ENCODE assay signal across 8 cellular contexts in the genomic region with DNA sequence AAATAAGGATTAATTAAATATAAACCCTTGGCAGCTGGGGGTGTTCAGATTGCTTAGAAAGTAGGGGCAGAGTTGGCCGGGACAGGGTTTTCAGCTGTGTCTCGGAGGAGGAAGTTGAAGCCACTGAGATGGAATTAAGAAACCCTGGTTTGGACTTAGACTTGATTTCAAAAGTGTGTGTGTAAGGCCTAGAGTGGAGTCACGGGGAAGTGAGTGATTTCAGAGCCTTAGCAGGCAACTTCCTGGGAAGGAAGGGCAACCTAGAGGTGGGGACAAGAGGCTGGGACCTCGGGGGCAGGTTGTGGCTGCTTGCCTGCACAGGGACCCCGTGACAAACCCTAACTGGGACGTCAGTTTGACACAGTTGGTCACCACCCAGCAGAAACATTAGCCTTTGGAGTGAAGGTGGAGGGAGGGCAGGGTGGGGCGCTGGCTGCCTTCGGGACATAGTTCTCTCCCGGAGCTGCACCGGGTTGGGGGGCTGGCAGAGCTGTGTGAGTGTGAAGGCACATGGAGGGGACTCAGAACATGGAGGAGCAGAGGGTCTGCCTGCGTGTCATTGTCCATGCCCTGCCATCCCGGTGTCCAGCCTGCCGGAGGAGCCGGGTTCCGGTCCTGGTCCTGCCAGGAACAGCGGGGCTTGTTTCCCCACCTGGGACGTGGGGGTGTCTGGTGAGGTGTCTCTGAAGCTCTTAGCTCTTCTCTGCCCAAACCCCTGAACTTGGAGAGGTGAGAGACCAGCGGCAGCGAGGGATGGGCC. TPM values are rescaled to one million over a fixed set of nuclear protein-coding genes. Genes with fewer than 3 reads are reported as not detected.
DNase-seq lines count a peak whose midpoint lies in the region; ATAC-seq, FAIRE-seq and TF ChIP-seq lines count a peak whose summit lies in the region.

No MANE protein-coding gene starts in this region.

- peaks cover 3% of the 10 kb centered on the region for H3K36me3 Mint-ChIP-seq in CD8-positive, alpha-beta T cell

- no peaks in the 10 kb centered on the region for H3K9me3 ChIP-seq in CD8-positive, alpha-beta T cell (ENCODE audit: low read length)
- no peaks in the 10 kb centered on the region for H3K9me3 ChIP-seq in OCI-LY7 (ENCODE audit: low read length)
- H3K9me3 ChIP-seq in duodenal mucosa (ENCODE audit: control insufficient read depth in 1 of 2, low read length in 2 of 2): no peaks in the 10 kb centered on the region
- H3K9me3 ChIP-seq in mucosa of stomach (ENCODE audit: control insufficient read depth, low read length): no peaks in the 10 kb centered on the region

- no peaks in the 10 kb centered on the region for H3K36me3 ChIP-seq in CD8-positive, alpha-beta T cell (ENCODE audit: insufficient read depth, low read length)
- no peaks in the 10 kb centered on the region for H3K36me3 ChIP-seq in OCI-LY7 (ENCODE audit: insufficient read depth, low read length)
- H3K36me3 ChIP-seq in duodenal mucosa (ENCODE audit: control insufficient read depth in 1 of 2, insufficient read depth in 2 of 2, low read length in 2 of 2): peaks cover 3 to 8% of the 10 kb centered on the region in 2 donors
- H3K36me3 ChIP-seq in mucosa of stomach (ENCODE audit: control insufficient read depth, insufficient read depth, low read length): peaks cover 9% of the 10 kb centered on the region

- POLR2A ChIA-PET in CD8-positive, alpha-beta T cell (lab: Charles Lee): interaction anchor here (0.6 to 1.6 kb wide), 3 partner anchors 30 to 602 kb away, joined by 3 to 5 read pairs (median 4); no protein-coding TSS in a partner anchor
- POLR2A ChIA-PET in OCI-LY7 (lab: Charles Lee): interaction anchor here (0.7 kb wide), 1 partner anchor 356 kb away, joined by 3 read pairs; no protein-coding TSS in a partner anchor

- TF ChIP-seq POLR2A in H54 (IDR thresholded peaks at IDR 0.05; ENCODE audit: low read depth, low read length): no peak

- intact Hi-C loops in CD8-positive, alpha-beta T cell (cut with DNase I, micrococcal nuclease): loop anchor here (2.0 to 10.0 kb wide), 6 partner anchors 49 to 1166 kb away; a partner anchor contains a TSS
- intact Hi-C loops in OCI-LY7 (cut with micrococcal nuclease; ENCODE audit: unreplicated experiment): loop anchor here (5.0 kb wide), 1 partner anchor 176 kb away; a partner anchor contains a TSS

- no peak overlapping the region for H2AFZ ChIP-seq in OCI-LY7 (ENCODE audit: low read length)

- peak overlapping the region; percentile 74 for H3K27ac Mint-ChIP-seq in CD8-positive, alpha-beta T cell

- no peak overlapping the region for H3K4me3 ChIP-seq in CD8-positive, alpha-beta T cell (ENCODE audit: low read depth, low read length)
- H3K4me3 ChIP-seq in OCI-LY7 (ENCODE audit: low read depth, low read length, poor library complexity, severe bottlenecking) (no peak overlapping the region), duodenal mucosa (ENCODE audit: low read depth in 1 of 2, low read length in 2 of 2) (peak overlapping the region; percentile 76 to 93), mucosa of stomach (ENCODE audit: low read length) (peak overlapping the region; percentile 96)

- H3K4me2 ChIP-seq in OCI-LY7 (ENCODE audit: low read length): peak overlapping the region; percentile 93; the same call in 1 of the 2 replicates

- H3K9me2 ChIP-seq in OCI-LY7 (ENCODE audit: insufficient read depth, low read length): no peaks in the 10 kb centered on the region

- H3K9ac ChIP-seq in duodenal mucosa (ENCODE audit: low read depth in 1 of 2, low read length in 2 of 2): peak overlapping the region; percentile 83 to 96
- peak overlapping the region; percentile 97 for H3K9ac ChIP-seq in mucosa of stomach (ENCODE audit: low read length)

- peaks cover 37% of the 10 kb centered on the region for H3K4me1 Mint-ChIP-seq in CD8-positive, alpha-beta T cell (ENCODE audit: low read depth)

- no peak for TF ChIP-seq CTCF in CD8-positive, alpha-beta T cell (IDR thresholded peaks at IDR 0.05)
- TF ChIP-seq CTCF in OCI-LY7 (conservative IDR thresholded peaks at IDR 0.05; ENCODE audit: low read length): no peak

- no peak overlapping the region for H3K27ac ChIP-seq in CD8-positive, alpha-beta T cell (ENCODE audit: low read depth, low read length)
- H3K27ac ChIP-seq in OCI-LY7 (ENCODE audit: low read depth, low read length, poor library complexity, severe bottlenecking) (no peak overlapping the region), duodenal mucosa (ENCODE audit: low read depth, low read length) (peak overlapping the region; percentile 95)

- CTCF ChIA-PET in CD8-positive, alpha-beta T cell (lab: Charles Lee): no interaction called here
- CTCF ChIA-PET in OCI-LY7 (lab: Charles Lee; ENCODE audit: unreplicated experiment): no interaction called here

- no peak for ATAC-seq in CD8-positive, alpha-beta T cell

- no peak for FAIRE-seq in H54 (lab: Jason Lieb, UNC)

- no peaks in the 10 kb centered on the region for H3K79me2 ChIP-seq in OCI-LY7 (ENCODE audit: insufficient read depth, low read depth, low read length)

- no peaks in the 10 kb centered on the region for H3K9me3 Mint-ChIP-seq in CD8-positive, alpha-beta T cell

- BruUV-seq in OCI-LY7 (replicated peaks; lab: Mats Ljungman, UMichigan): no TSS peak

- no peak for DNase-seq in CD8-positive, alpha-beta T cell
- DNase-seq in OCI-LY7 (ENCODE audit: low spot score): no peak
- DNase-seq in DMS 273 (lab: John Stamatoyannopoulos, UW; ENCODE audit: unreplicated experiment): no peak
- DNase-seq in NCI-H2107 treated with DMSO at 0.1 percent for 48 hours (lab: John Stamatoyannopoulos, UW; ENCODE audit: unreplicated experiment): no peak
- no peak for DNase-seq in H54 (ENCODE audit: insufficient read length, low spot score)
- DNase-seq in islet precursor cell: no peak

- peak overlapping the region; percentile 79 for H3K4me3 Mint-ChIP-seq in CD8-positive, alpha-beta T cell

- no peaks in the 10 kb centered on the region; the same call in 1 of the 2 replicates for H4K20me1 ChIP-seq in OCI-LY7 (ENCODE audit: insufficient read depth, low read length)

- no peaks in the 10 kb centered on the region for H3K27me3 Mint-ChIP-seq in CD8-positive, alpha-beta T cell (ENCODE audit: low read depth)

- H3K4me1 ChIP-seq in CD8-positive, alpha-beta T cell (ENCODE audit: insufficient read depth, low read length): peaks cover 42% of the 10 kb centered on the region
- peaks cover 21% of the 10 kb centered on the region for H3K4me1 ChIP-seq in OCI-LY7 (ENCODE audit: insufficient read depth, low read length, poor library complexity, severe bottlenecking)
- H3K4me1 ChIP-seq in duodenal mucosa (ENCODE audit: control insufficient read depth in 1 of 2, insufficient read depth in 2 of 2, low read length in 2 of 2): peaks cover 52 to 65% of the 10 kb centered on the region in 2 donors
- H3K4me1 ChIP-seq in mucosa of stomach (ENCODE audit: control insufficient read depth, insufficient read depth, low read length): peaks cover 82% of the 10 kb centered on the region

- H3K27me3 ChIP-seq in CD8-positive, alpha-beta T cell (ENCODE audit: insufficient read depth, low read length): no peaks in the 10 kb centered on the region
- H3K27me3 ChIP-seq in duodenal mucosa (ENCODE audit: control insufficient read depth in 1 of 2, insufficient read depth in 2 of 2, low read length in 2 of 2) (no peaks in the 10 kb centered on the region), mucosa of stomach (ENCODE audit: control insufficient read depth, insufficient read depth, low read length) (no peaks in the 10 kb centered on the region)

RNA-seq across cellular contexts. Expression of a gene that starts 1.8 kb away (rescaled TPM):
- total RNA-seq in CD8-positive, alpha-beta T cell: 10 to 100 TPM; 70.6 to 70.8 TPM
- 18.0 and 18.4 TPM in 2 replicates for total RNA-seq in OCI-LY7 (2014; rRNA removed; shearing (Covaris generic))
- total RNA-seq in OCI-LY7 (2022): 49.8 and 52.1 TPM in 2 replicates

RNA-seq across cellular contexts. Expression of a gene that starts 31.3 kb away (rescaled TPM):
- total RNA-seq in CD8-positive, alpha-beta T cell: 10 to 100 TPM; 64.4 to 68.2 TPM
- total RNA-seq in OCI-LY7 (2014; rRNA removed; shearing (Covaris generic)): 17.9 and 23.2 TPM in 2 replicates
- total RNA-seq in OCI-LY7 (2022): 36.4 and 38.1 TPM in 2 replicates

Comparison
In these comparisons a context has a peak if more than half of its experiments do, and no peak if none do; other contexts are left out.
1. H3K4me3 ChIP-seq: peak in duodenal mucosa (2 of 2) and mucosa of stomach (single experiment); none in CD8-positive, alpha-beta T cell (single experiment) and OCI-LY7 (single experiment).